Comparison of ENCODE assay signal across 15 cellular contexts in the genomic region with DNA sequence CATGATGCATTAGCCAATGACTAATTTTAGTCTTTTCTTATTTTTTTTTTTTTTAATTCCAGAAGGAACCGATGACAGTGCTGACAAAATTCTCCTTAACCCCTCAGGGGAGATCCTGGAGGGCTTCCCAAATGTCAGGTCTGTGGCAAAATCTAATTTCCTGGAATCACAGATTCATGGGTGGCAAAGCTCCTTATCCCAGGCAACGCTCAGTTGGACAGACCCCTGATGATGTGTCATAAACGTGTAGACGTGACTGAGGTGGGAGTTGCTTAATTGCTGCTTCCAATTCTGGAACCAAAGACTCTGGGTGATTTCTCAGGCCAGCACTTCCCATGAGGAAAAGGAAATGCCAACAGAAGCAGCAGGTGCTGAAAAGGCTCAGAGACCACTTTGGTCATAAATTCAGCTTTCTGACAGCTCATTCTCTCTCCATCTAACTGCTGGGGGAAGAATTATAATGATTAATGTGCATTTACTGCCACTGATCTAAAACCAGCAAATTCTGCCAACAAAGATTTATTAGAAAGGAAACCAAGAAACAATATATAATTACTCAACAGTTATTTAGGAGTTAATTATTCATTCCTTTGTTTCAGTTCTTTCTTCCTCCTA.
A peak's percentile ranks its signal among the peaks of the same experiment; 100 is the strongest.
DNase-seq lines count a peak whose midpoint lies in the region; ATAC-seq and TF ChIP-seq lines count a peak whose summit lies in the region.
"Had no signal": no experiment of that assay in that cellular context is flagged by ENCODE, and none has a peak within 500 bp of the region (broad histone marks: within the 10 kb centered on the region; RNA-seq: fewer than 3 reads in every experiment).

No MANE protein-coding gene starts in this region.

- TF ChIP-seq CTCF in HCT116 (IDR thresholded peaks at IDR 0.05 in 2 of 3, conservative IDR thresholded peaks at IDR 0.05 in 1 of 3; ENCODE audit: borderline replicate concordance in 1 of 3, insufficient read depth in 1 of 3, low read depth in 2 of 3, low read length in 2 of 3) (no peak), OCI-LY1 (IDR thresholded peaks at IDR 0.05; ENCODE audit: low read length) (no peak), lower leg skin (IDR thresholded peaks at IDR 0.05) (no peak)

- H3K9ac ChIP-seq in HCT116 (ENCODE audit: low read length) (no peak overlapping the region), OCI-LY1 (ENCODE audit: low read length) (no peak overlapping the region)

- H3F3A ChIP-seq in OCI-LY1 (ENCODE audit: insufficient read depth, low read length) = no peaks in the 10 kb centered on the region; the same call in none of the 2 replicates

- H3K4me3 ChIP-seq in HCT116 (replicated peaks in 1 of 2; ENCODE audit: low read depth in 1 of 2, low read length in 2 of 2) (no peak overlapping the region), OCI-LY1 (ENCODE audit: low read depth, low read length, poor library complexity, severe bottlenecking) (no peak overlapping the region), lower leg skin (ENCODE audit: low read depth, poor library complexity, severe bottlenecking) (no peak overlapping the region), aorta (ENCODE audit: low read length in 2 of 2) (no peak overlapping the region)
- H3K4me3 ChIP-seq: adrenal gland, transverse colon had no signal

- RAD21 ChIA-PET in HCT116 (lab: Charles Lee; ENCODE audit: low non-redundant PET in 1 of 2, low total read pairs in 2 of 2, uncharacterized antibody in 2 of 2, unreplicated experiment in 2 of 2) = no interaction called here

- ATAC-seq in HCT116 (no peak), GM18505 (IDR thresholded peaks at IDR 0.05; ENCODE audit: unreplicated experiment) (no peak), aorta (ENCODE audit: low FRiP score) (no peak)
- ATAC-seq: stimulated activated naive CD8-positive, alpha-beta T cell treated with anti-CD3 and anti-CD28 coated beads, Interleukin-15, amount 100 ng/mL, for 72 hours had no signal

- 55 to 56% methylated on average over 4 of the region's 4 CpGs for WGBS in lower leg skin, 2 donors
- 24 to 39% methylated on average over 4 of the region's 4 CpGs for WGBS in aorta, 2 donors

- H3K36me3 ChIP-seq in HCT116 (ENCODE audit: control insufficient read depth in 1 of 2, insufficient read depth in 2 of 2, low read length in 2 of 2) = peaks cover 0 to 2% of the 10 kb centered on the region in 2 experiments; a peak in 2 of 4 replicates
- H3K36me3 ChIP-seq in OCI-LY1 (ENCODE audit: insufficient read depth, low read length) = peaks cover 65% of the 10 kb centered on the region
- H3K36me3 ChIP-seq in aorta (ENCODE audit: control insufficient read depth in 1 of 2, insufficient read depth in 2 of 2, low read length in 1 of 2) = no peaks in the 10 kb centered on the region
- H3K36me3 ChIP-seq: adrenal gland, transverse colon had no signal

- TF ChIP-seq POLR2A in HCT116 (IDR thresholded peaks at IDR 0.05; ENCODE audit: borderline replicate concordance, extremely low read depth, insufficient read depth, insufficient read length) = no peak
- TF ChIP-seq POLR2A in lower leg skin (IDR thresholded peaks at IDR 0.05) = no peak
- TF ChIP-seq POLR2A in GM18505 (IDR thresholded peaks at IDR 0.05; ENCODE audit: borderline replicate concordance, extremely low read depth, insufficient read depth, insufficient read length) = no peak

- H3K4me1 ChIP-seq in HCT116 (ENCODE audit: control insufficient read depth in 1 of 2, insufficient read depth in 2 of 2, low read length in 2 of 2) (peaks cover 3 to 8% of the 10 kb centered on the region in 2 experiments; a peak in 2 of 4 replicates), OCI-LY1 (ENCODE audit: insufficient read depth, low read length, severe bottlenecking) (peaks cover 72% of the 10 kb centered on the region), aorta (ENCODE audit: control insufficient read depth in 1 of 2, insufficient read depth in 2 of 2, low read length in 2 of 2) (no peaks in the 10 kb centered on the region)
- H3K4me1 ChIP-seq: adrenal gland, transverse colon had no signal

- H3K79me2 ChIP-seq in HCT116 (ENCODE audit: insufficient read depth, low read length) (peaks cover 42% of the 10 kb centered on the region), OCI-LY1 (ENCODE audit: insufficient read depth, low read length) (peaks cover 62% of the 10 kb centered on the region)

- TF ChIP-seq RAD21 in HCT116 (IDR thresholded peaks at IDR 0.05; ENCODE audit: low read depth) = no peak

- POLR2A ChIA-PET in HCT116 (lab: Charles Lee) = no interaction called here

- H3K27ac ChIP-seq in HCT116 (ENCODE audit: low read depth, low read length) (no peak overlapping the region), OCI-LY1 (ENCODE audit: low read depth, low read length, poor library complexity, severe bottlenecking) (peak overlapping the region; percentile 24), aorta (ENCODE audit: low read depth in 1 of 2, low read length in 2 of 2) (no peak overlapping the region)
- H3K27ac ChIP-seq: adrenal gland, transverse colon had no signal

- H3K9me2 ChIP-seq in HCT116 (ENCODE audit: insufficient read depth) (no peaks in the 10 kb centered on the region), OCI-LY1 (ENCODE audit: low read depth, low read length) (no peaks in the 10 kb centered on the region)

- H3K27me3 ChIP-seq in HCT116 (ENCODE audit: insufficient read depth, low read length) (no peaks in the 10 kb centered on the region), OCI-LY1 (ENCODE audit: insufficient read depth, low read length) (no peaks in the 10 kb centered on the region), aorta (ENCODE audit: control insufficient read depth in 1 of 2, insufficient read depth in 2 of 2, low read length in 1 of 2) (no peaks in the 10 kb centered on the region)
- H3K27me3 ChIP-seq: adrenal gland, transverse colon had no signal

- intact Hi-C loops in HCT116 (cut with micrococcal nuclease) (loop anchor here (5.0 kb wide), 1 partner anchor 181 kb away; no protein-coding TSS in a partner anchor), lower leg skin (cut with DNase I; ENCODE audit: low total_unique reads) (no loop called here), aorta (cut with DNase I) (no loop called here)

- H3K9me3 ChIP-seq in HCT116 (ENCODE audit: control insufficient read depth in 1 of 2, insufficient read depth in 1 of 2, low read depth in 1 of 2, low read length in 2 of 2) = no peaks in the 10 kb centered on the region
- no peaks in the 10 kb centered on the region for H3K9me3 ChIP-seq in OCI-LY1 (ENCODE audit: low read length)
- no peaks in the 10 kb centered on the region for H3K9me3 ChIP-seq in aorta (ENCODE audit: control insufficient read depth, low read length)
- H3K9me3 ChIP-seq: adrenal gland, transverse colon had no signal

- TSS peak; percentile 21 for BruUV-seq in HCT116 (replicated peaks; lab: Mats Ljungman, UMichigan)

- peak; percentile 34 for DNase-seq in EH (ENCODE audit: low read depth)
- DNase-seq in HCT116 (ENCODE audit: low read depth, low spot score) = no peak
- DNase-seq in dermis blood vessel endothelial cell = peak; percentile 65
- no peak for DNase-seq in lower leg skin (ENCODE audit: low spot score in 2 of 2)
- no peak for DNase-seq in aorta
- DNase-seq: activated CD4-positive, alpha-beta T cell treated with anti-CD3 and anti-CD28 coated beads, Interleukin-2, amount 10 ng/mL, durations not matched to agents 24 days and 14 days; activated CD8-positive, alpha-beta memory T cell treated with anti-CD3 and anti-CD28 coated beads, Interleukin-2, amount 50 U/mL, for 48 hours; activated gamma-delta T cell; adrenal gland; erythroblast; MV-4-11; stimulated activated naive CD8-positive, alpha-beta T cell treated with anti-CD3 and anti-CD28 coated beads, Interleukin-15, amount 100 ng/mL, for 72 hours; transverse colon had no signal

- H4K20me1 ChIP-seq in HCT116 (ENCODE audit: insufficient read depth) (no peaks in the 10 kb centered on the region), OCI-LY1 (ENCODE audit: insufficient read depth, low read length) (no peaks in the 10 kb centered on the region)

- no peak overlapping the region for H2AFZ ChIP-seq in HCT116 (ENCODE audit: low read depth, low read length, poor library complexity, severe bottlenecking)
- H2AFZ ChIP-seq in OCI-LY1 (ENCODE audit: low read length) = no peak overlapping the region

- CTCF ChIA-PET in HCT116 (lab: Charles Lee) = interaction anchor here (1.4 kb wide), 1 partner anchor 10 kb away, joined by 5 read pairs; no protein-coding TSS in a partner anchor

- H3K4me2 ChIP-seq in HCT116 (ENCODE audit: low read length) (no peak overlapping the region), OCI-LY1 (ENCODE audit: low read length) (no peak overlapping the region)

TF ChIP-seq in HCT116, 20 proteins besides CTCF, POLR2A, EP300 and RAD21:
- TF ChIP-seq ZNF274 (IDR thresholded peaks at IDR 0.05; ENCODE audit: low read depth, low read length) = no peak

Comparison
In these comparisons a context has a peak if more than half of its experiments do, and no peak if none do; other contexts are left out.
1. DNase-seq: peak in EH (single experiment) and dermis blood vessel endothelial cell (single experiment); none in HCT116 (single experiment), lower leg skin (0 of 2) and aorta (0 of 2).